Comparison of ENCODE assay signal across 26 cellular contexts in the genomic region with DNA sequence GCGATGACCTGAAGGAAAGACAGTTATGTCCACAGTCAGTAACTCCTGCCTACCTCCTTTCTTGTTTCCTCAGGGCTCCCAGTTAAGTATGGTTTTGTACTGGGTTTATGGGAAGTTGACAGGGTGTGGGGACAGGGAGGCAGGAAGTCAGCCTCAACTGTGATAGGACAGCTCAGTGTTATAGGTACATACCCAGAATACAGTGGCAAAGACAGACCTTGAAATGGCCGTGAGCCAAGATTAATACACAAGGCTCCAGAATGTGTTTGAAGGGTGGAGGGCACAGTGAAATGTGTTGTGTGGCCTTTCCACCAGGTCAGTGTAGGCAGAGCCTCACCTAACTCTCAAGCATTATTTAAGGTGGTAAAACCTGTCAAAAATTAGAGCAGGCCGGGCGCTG. TPM values are rescaled to one million over a fixed set of nuclear protein-coding genes. Genes with fewer than 3 reads are reported as not detected.
DNase-seq lines count a peak whose midpoint lies in the region; ATAC-seq and TF ChIP-seq lines count a peak whose summit lies in the region.
"Had no signal": no experiment of that assay in that cellular context is flagged by ENCODE, and none has a peak within 500 bp of the region (broad histone marks: within the 10 kb centered on the region; RNA-seq: fewer than 3 reads in every experiment).

No MANE protein-coding gene starts in this region.

- H3K27me3 ChIP-seq in thymus (ENCODE audit: control insufficient read depth, insufficient read depth) (no peaks in the 10 kb centered on the region), left lung (no peaks in the 10 kb centered on the region)
- H3K27me3 ChIP-seq: Peyer's patch, upper lobe of right lung had no signal

- H3K4me3 ChIP-seq in thymus (ENCODE audit: low read length) (no peak overlapping the region), left lung (no peak overlapping the region)
- H3K4me3 ChIP-seq: Peyer's patch, skin epidermis, upper lobe of right lung had no signal

- WGBS in thymus, result 95% methylated on average over 4 of the region's 4 CpGs

- CTCF ChIA-PET in activated CD4-positive, alpha-beta memory T cell treated with anti-CD3 and anti-CD28 coated beads for 36 hours (lab: Charles Lee), result interaction anchor here (0.7 to 3.2 kb wide), 2 partner anchors 13 to 239 kb away, joined by 3 to 16 read pairs; no protein-coding TSS in a partner anchor
- CTCF ChIA-PET in HEK293T (lab: Yijun Ruan, JAX), result no interaction called here

- no peak for TF ChIP-seq CTCF in left lung (IDR thresholded peaks at IDR 0.05)

- H3K4me3 Mint-ChIP-seq in stimulated activated naive CD8-positive, alpha-beta T cell treated with anti-CD3 and anti-CD28 coated beads, Interleukin-15, Interleukin-2, amounts not matched to agents 100 ng/mL and 50 ng/mL, for 24 hours, result peak overlapping the region; percentile 21
- H3K4me3 Mint-ChIP-seq in activated CD4-positive, alpha-beta memory T cell treated with anti-CD3 and anti-CD28 coated beads for 36 hours, result no peak overlapping the region
- peak overlapping the region in 4 of 5 donors; percentile 40 to 74 (median 64) for H3K4me3 Mint-ChIP-seq in immature natural killer cell
- H3K4me3 Mint-ChIP-seq: endodermal cell, H9 had no signal

- H3K27ac ChIP-seq in thymus (ENCODE audit: low read depth), result peak overlapping the region; percentile 25
- peak overlapping the region in 1 of 2 donors; percentile 70 for H3K27ac ChIP-seq in left lung
- H3K27ac ChIP-seq: upper lobe of right lung had no signal

- peaks cover 56% of the 10 kb centered on the region for H3K4me1 Mint-ChIP-seq in stimulated activated naive CD8-positive, alpha-beta T cell treated with anti-CD3 and anti-CD28 coated beads, Interleukin-15, Interleukin-2, amounts not matched to agents 100 ng/mL and 50 ng/mL, for 24 hours (ENCODE audit: low read depth)
- H3K4me1 Mint-ChIP-seq in activated CD4-positive, alpha-beta memory T cell treated with anti-CD3 and anti-CD28 coated beads for 36 hours (ENCODE audit: low read depth), result peaks cover 56% of the 10 kb centered on the region
- peaks cover 63 to 66% of the 10 kb centered on the region in 2 donors for H3K4me1 Mint-ChIP-seq in immature natural killer cell

- peaks cover 38% of the 10 kb centered on the region for H3K4me1 ChIP-seq in thymus (ENCODE audit: control insufficient read depth, insufficient read depth, low read length)
- peaks cover 16 to 62% of the 10 kb centered on the region in 2 donors for H3K4me1 ChIP-seq in left lung

- H3K9me3 ChIP-seq in thymus (ENCODE audit: control insufficient read depth), result no peaks in the 10 kb centered on the region
- H3K9me3 ChIP-seq in left lung, result no peaks in the 10 kb centered on the region
- H3K9me3 ChIP-seq: Caco-2, Peyer's patch, upper lobe of right lung had no signal

- ATAC-seq in stimulated activated naive CD8-positive, alpha-beta T cell treated with anti-CD3 and anti-CD28 coated beads, Interleukin-15, Interleukin-2, amounts not matched to agents 100 U/mL and 50 U/mL, for 24 hours, result no peak
- no peak for ATAC-seq in left lung
- ATAC-seq: activated CD4-positive, CD25-positive, alpha-beta regulatory T cell treated with anti-CD3 and anti-CD28 coated beads, Interleukin-2, amount 50 U/mL, for 24 hours; left lobe of liver; upper lobe of right lung had no signal

- intact Hi-C loops in activated CD4-positive, alpha-beta memory T cell treated with anti-CD3 and anti-CD28 coated beads for 36 hours (cut with micrococcal nuclease), result no loop called here
- intact Hi-C loops in left lung (cut with DNase I), result no loop called here

- H3K27me3 Mint-ChIP-seq in stimulated activated naive CD8-positive, alpha-beta T cell treated with anti-CD3 and anti-CD28 coated beads, Interleukin-15, Interleukin-2, amounts not matched to agents 100 ng/mL and 50 ng/mL, for 24 hours, result no peaks in the 10 kb centered on the region
- no peaks in the 10 kb centered on the region for H3K27me3 Mint-ChIP-seq in activated CD4-positive, alpha-beta memory T cell treated with anti-CD3 and anti-CD28 coated beads for 36 hours
- peaks cover 3 to 7% (median 7%) of the 10 kb centered on the region in 3 donors for H3K27me3 Mint-ChIP-seq in immature natural killer cell (ENCODE audit: low read depth in 3 of 3)

- H3K36me3 Mint-ChIP-seq in stimulated activated naive CD8-positive, alpha-beta T cell treated with anti-CD3 and anti-CD28 coated beads, Interleukin-15, Interleukin-2, amounts not matched to agents 100 ng/mL and 50 ng/mL, for 24 hours (ENCODE audit: low read depth), result no peaks in the 10 kb centered on the region
- peaks cover 1% of the 10 kb centered on the region for H3K36me3 Mint-ChIP-seq in activated CD4-positive, alpha-beta memory T cell treated with anti-CD3 and anti-CD28 coated beads for 36 hours
- H3K36me3 Mint-ChIP-seq in immature natural killer cell, result peaks cover 0 to 1% (median under 1%) of the 10 kb centered on the region in 3 donors

- H3K36me3 ChIP-seq in thymus (ENCODE audit: control insufficient read depth, insufficient read depth) (no peaks in the 10 kb centered on the region), left lung (no peaks in the 10 kb centered on the region)
- H3K36me3 ChIP-seq: Peyer's patch, upper lobe of right lung had no signal

- DNase-seq in stimulated activated naive CD8-positive, alpha-beta T cell treated with anti-CD3 and anti-CD28 coated beads, Interleukin-15, Interleukin-2, amounts not matched to agents 100 U/mL and 50 U/mL, for 24 hours, result no peak
- no peak for DNase-seq in activated CD4-positive, alpha-beta memory T cell treated with anti-CD3 and anti-CD28 coated beads for 36 hours
- DNase-seq in immature natural killer cell, result no peak
- DNase-seq in HEK293T (ENCODE audit: extremely low spot score), result no peak
- DNase-seq in left lung, result no peak
- no peak for DNase-seq in foreskin melanocyte
- DNase-seq: Caco-2; H9; Karpas-422; midbrain; NCI-H1105; NCI-H2081; NK-92 treated with Interleukin-12 subunit alpha and Interleukin-12 subunit beta, amount 100 ng/mL, for 24 hours; Peyer's patch; stimulated activated CD4-positive, alpha-beta T cell treated with anti-CD3 and anti-CD28 coated beads, Interleukin-4, amount 100 ng/mL, for 1 hour; upper lobe of right lung had no signal

- POLR2A ChIA-PET in activated CD4-positive, alpha-beta memory T cell treated with anti-CD3 and anti-CD28 coated beads for 36 hours (lab: Charles Lee), result no interaction called here
- POLR2A ChIA-PET in HEK293T (lab: Yijun Ruan, JAX), result no interaction called here

- H3K9me3 Mint-ChIP-seq in stimulated activated naive CD8-positive, alpha-beta T cell treated with anti-CD3 and anti-CD28 coated beads, Interleukin-15, Interleukin-2, amounts not matched to agents 100 ng/mL and 50 ng/mL, for 24 hours, result no peaks in the 10 kb centered on the region
- no peaks in the 10 kb centered on the region for H3K9me3 Mint-ChIP-seq in activated CD4-positive, alpha-beta memory T cell treated with anti-CD3 and anti-CD28 coated beads for 36 hours
- no peaks in the 10 kb centered on the region for H3K9me3 Mint-ChIP-seq in immature natural killer cell
- H3K9me3 Mint-ChIP-seq: endodermal cell, H9 had no signal

- no peak overlapping the region for H3K27ac Mint-ChIP-seq in stimulated activated naive CD8-positive, alpha-beta T cell treated with anti-CD3 and anti-CD28 coated beads, Interleukin-15, Interleukin-2, amounts not matched to agents 100 ng/mL and 50 ng/mL, for 24 hours
- peak overlapping the region; percentile 57 for H3K27ac Mint-ChIP-seq in activated CD4-positive, alpha-beta memory T cell treated with anti-CD3 and anti-CD28 coated beads for 36 hours
- peak overlapping the region; percentile 83 to 100 (median 88) for H3K27ac Mint-ChIP-seq in immature natural killer cell
- H3K27ac Mint-ChIP-seq: endodermal cell, H9 had no signal

TF ChIP-seq in HEK293T, 16 proteins besides CTCF, POLR2A, EP300 and RAD21:
- TF ChIP-seq SP1 (IDR thresholded peaks at IDR 0.05) (no peak), HDGF (IDR thresholded peaks at IDR 0.05; ENCODE audit: borderline replicate concordance) (no peak), L3MBTL2 (conservative IDR thresholded peaks at IDR 0.05) (no peak), LEF1 (IDR thresholded peaks at IDR 0.05; ENCODE audit: borderline replicate concordance) (no peak), NFRKB (IDR thresholded peaks at IDR 0.05) (no peak), TARDBP (IDR thresholded peaks at IDR 0.05) (no peak), FOXK2 (IDR thresholded peaks at IDR 0.05) (no peak), SUZ12 (IDR thresholded peaks at IDR 0.05) (no peak), ZNF384 (IDR thresholded peaks at IDR 0.05) (no peak)
- TF ChIP-seq, protein P1, sequence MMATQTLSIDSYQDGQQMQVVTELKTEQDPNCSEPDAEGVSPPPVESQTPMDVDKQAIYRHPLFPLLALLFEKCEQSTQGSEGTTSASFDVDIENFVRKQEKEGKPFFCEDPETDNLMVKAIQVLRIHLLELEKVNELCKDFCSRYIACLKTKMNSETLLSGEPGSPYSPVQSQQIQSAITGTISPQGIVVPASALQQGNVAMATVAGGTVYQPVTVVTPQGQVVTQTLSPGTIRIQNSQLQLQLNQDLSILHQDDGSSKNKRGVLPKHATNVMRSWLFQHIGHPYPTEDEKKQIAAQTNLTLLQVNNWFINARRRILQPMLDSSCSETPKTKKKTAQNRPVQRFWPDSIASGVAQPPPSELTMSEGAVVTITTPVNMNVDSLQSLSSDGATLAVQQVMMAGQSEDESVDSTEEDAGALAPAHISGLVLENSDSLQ (IDR thresholded peaks at IDR 0.05), result no peak

RNA-seq across cellular contexts. Expression of a gene that starts 4.6 kb away (rescaled TPM):
- total RNA-seq in activated CD4-positive, alpha-beta memory T cell treated with anti-CD3 and anti-CD28 coated beads for 36 hours, result 10 to 100 TPM; 59.1 to 64.6 TPM
- polyA plus RNA-seq in immature natural killer cell (100 to 1,000 TPM; 353 to 582 (median 359) TPM), thymus (57.7 TPM)
- 10 to 100 TPM; 15.5 to 46.0 TPM for total RNA-seq in left lung
- total RNA-seq: chondrocyte, endodermal cell, fibroblast of lung, H9, NCI-H460, SK-MEL-5 had no signal
- polyA plus RNA-seq: fibroblast of lung had no signal

RNA-seq across cellular contexts. Expression of a gene that starts 17.9 kb away (rescaled TPM):
- under 1 TPM in 1 of 2 experiments, not detected in 1; 0.24 TPM for total RNA-seq in activated CD4-positive, alpha-beta memory T cell treated with anti-CD3 and anti-CD28 coated beads for 36 hours
- polyA plus RNA-seq in immature natural killer cell (under 1 TPM in 2 of 3 donors, not detected in 1; 0.37 to 1.00 TPM), thymus (0.71 TPM)
- not detected for total RNA-seq in left lung
- total RNA-seq: Caco-2, chondrocyte, endodermal cell, fibroblast of lung, H9, left lobe of liver, NCI-H460, Peyer's patch, SK-MEL-5, upper lobe of right lung had no signal
- polyA plus RNA-seq: fibroblast of lung had no signal

RNA-seq across cellular contexts. Expression of a gene that starts 58.4 kb away (rescaled TPM):
- under 1 TPM; 0.55 to 0.73 TPM for total RNA-seq in activated CD4-positive, alpha-beta memory T cell treated with anti-CD3 and anti-CD28 coated beads for 36 hours
- polyA plus RNA-seq in immature natural killer cell (10 to 100 TPM; 26.7 to 41.9 (median 34.6) TPM), thymus (6.5 TPM)
- total RNA-seq in left lung, result 10 to 100 TPM; 24.1 to 35.6 TPM

Comparison
In these comparisons a context has a peak if more than half of its experiments do, and no peak if none do; other contexts are left out.
1. RNA of a gene that starts 58.4 kb away (total RNA-seq): 24.1 to 35.6 TPM in left lung; 0.55 to 0.73 TPM in activated CD4-positive, alpha-beta memory T cell treated with anti-CD3 and anti-CD28 coated beads for 36 hours; every median in the first group is over 10 times any median in the second.